29 cellular contexts compared by ENCODE assay signal in genomic region chr15:66820474-66821258, GRCh38.
DNase-seq lines count a peak whose midpoint lies in the region; ATAC-seq, FAIRE-seq and TF ChIP-seq lines count a peak whose summit lies in the region.
"Had no signal": no experiment of that assay in that cellular context is flagged by ENCODE, and none has a peak within 500 bp of the region (broad histone marks: within the 10 kb centered on the region; RNA-seq: fewer than 3 reads in every experiment).

No MANE protein-coding gene starts in this region.

- H3K27ac ChIP-seq in GM12878 (ENCODE audit: control insufficient read depth, insufficient read depth) (no peak overlapping the region), upper lobe of right lung (no peak overlapping the region)
- H3K27ac ChIP-seq: adrenal gland, body of pancreas, heart left ventricle, neutrophil, psoas muscle, thoracic aorta, vagina, VCaP had no signal

- POLR2A ChIA-PET in GM12878 (lab: Charles Lee): no interaction called here

- intact Hi-C loops in GM12878 (cut with micrococcal nuclease; ENCODE audit: unreplicated experiment): no loop called here
- intact Hi-C loops in upper lobe of right lung (cut with DNase I): no loop called here

- RAD21 ChIA-PET in GM12878 (lab: Charles Lee; ENCODE audit: unreplicated experiment): interaction anchor here (0.7 kb wide), 1 partner anchor 31 kb away, joined by 3 read pairs; no protein-coding TSS in a partner anchor

- no peaks in the 10 kb centered on the region for H3K79me2 ChIP-seq in GM12878 (ENCODE audit: control insufficient read depth, insufficient read depth, low read length)

- no peaks in the 10 kb centered on the region for H4K20me1 ChIP-seq in GM12878 (ENCODE audit: control insufficient read depth, insufficient read depth)

- TF ChIP-seq CTCF in GM12878 (IDR thresholded peaks at IDR 0.05 in 2 of 3, conservative IDR thresholded peaks at IDR 0.05 in 1 of 3; ENCODE audit: control insufficient read depth in 2 of 3, extremely low read depth in 1 of 3, insufficient read depth in 1 of 3, low read depth in 3 of 3, low read length in 3 of 3) (peak in 1 of 3 experiments; percentile 13; a peak in 1 of 6 replicates), upper lobe of right lung (IDR thresholded peaks at IDR 0.05) (no peak)

- in situ Hi-C loops in GM12878 (cut with MboI): no loop called here

- ATAC-seq in GM12878 (peak; percentile 37), upper lobe of right lung (no peak), HG02763 (IDR thresholded peaks at IDR 0.05; ENCODE audit: unreplicated experiment) (no peak), GM21515 (IDR thresholded peaks at IDR 0.05; ENCODE audit: unreplicated experiment) (no peak)
- ATAC-seq: body of pancreas, heart left ventricle, psoas muscle had no signal

- H3K9ac ChIP-seq in GM12878 (ENCODE audit: control insufficient read depth, insufficient read depth, low read length): no peak overlapping the region

- no peak for TF ChIP-seq RAD21 in GM12878 (IDR thresholded peaks at IDR 0.05; ENCODE audit: insufficient read depth, low read depth, low read length)

- no peaks in the 10 kb centered on the region for H3K4me1 ChIP-seq in GM12878 (ENCODE audit: control insufficient read depth, insufficient read depth, low read length)
- no peaks in the 10 kb centered on the region for H3K4me1 ChIP-seq in upper lobe of right lung
- H3K4me1 ChIP-seq: adrenal gland, body of pancreas, psoas muscle, vagina had no signal

- H3K4me2 ChIP-seq in GM12878 (ENCODE audit: control insufficient read depth, insufficient read depth): no peak overlapping the region

- SMC1A ChIA-PET in GM12878 (lab: Charles Lee; ENCODE audit: uncharacterized antibody, unreplicated experiment): no interaction called here

- H3K27me3 ChIP-seq in GM12878 (replicated peaks in 1 of 2; ENCODE audit: control insufficient read depth in 2 of 2, insufficient read depth in 2 of 2, low read length in 1 of 2) (no peaks in the 10 kb centered on the region), upper lobe of right lung (no peaks in the 10 kb centered on the region)
- H3K27me3 ChIP-seq: adrenal gland, body of pancreas, heart left ventricle, neutrophil, vagina had no signal

- BruUV-seq in GM12878 (replicated peaks; lab: Mats Ljungman, UMichigan): no TSS peak

- DNase-seq in activated effector memory CD4-positive, alpha-beta T cell treated with anti-CD3 and anti-CD28 coated beads, Interleukin-2, amount 50 U/mL, for 16 hours: peak; percentile 45
- DNase-seq in activated effector memory CD4-positive, alpha-beta T cell treated with Interleukin-2 at 50 U/mL for 16 hours: no peak
- DNase-seq in GM12878 (ENCODE audit: low read depth, low spot score) (no peak), mesenteric fat pad (ENCODE audit: low spot score) (peak; percentile 59), upper lobe of right lung (peak; percentile 61), NK-92 (lab: John Stamatoyannopoulos, UW; ENCODE audit: unreplicated experiment) (no peak)
- DNase-seq: activated CD4-positive, alpha-beta T cell treated with anti-CD3 and anti-CD28 coated beads for 4 hours; activated naive CD4-positive, alpha-beta T cell; activated T-cell treated with anti-CD3 and anti-CD28 coated beads, Interleukin-2, amount 50 U/mL, for 24 hours; adrenal gland; body of pancreas; COR-L47; DMS53; GDM1; heart left ventricle; Karpas-422; kidney glomerular epithelial cell; MV-4-11; psoas muscle; stimulated activated naive CD4-positive, alpha-beta T cell treated with Interleukin-2 at 50 U/mL for 16 hours had no signal

- H2AFZ ChIP-seq in GM12878 (ENCODE audit: control insufficient read depth, low read depth, low read length): no peak overlapping the region

- CTCF ChIA-PET in GM12878 (lab: Yijun Ruan, JAX): interaction anchor here (0.7 to 1.3 kb wide), 2 partner anchors 11 to 31 kb away, joined by 3 to 4 read pairs; no protein-coding TSS in a partner anchor

- H3K4me3 ChIP-seq in GM12878 (no peak overlapping the region), upper lobe of right lung (no peak overlapping the region)
- H3K4me3 ChIP-seq: adrenal gland, body of pancreas, heart left ventricle, lung, psoas muscle, thoracic aorta, vagina had no signal

- no peak for FAIRE-seq in GM12878 (lab: Jason Lieb, UNC)
- FAIRE-seq: A204.1, endothelial cell of umbilical vein had no signal

- 23% methylated on average over 5 of the region's 5 CpGs for WGBS in GM12878 (ENCODE audit: insufficient coverage, insufficient replicate concordance, low lambda C conversion rate, missing lambda C conversion rate)

- TF ChIP-seq POLR2A in GM12878 (IDR thresholded peaks at IDR 0.05; ENCODE audit: low read depth, low read length): no peak

- H3K36me3 ChIP-seq in GM12878 (ENCODE audit: control insufficient read depth in 2 of 2, insufficient read depth in 2 of 2, low read length in 1 of 2) (no peaks in the 10 kb centered on the region), upper lobe of right lung (no peaks in the 10 kb centered on the region)
- H3K36me3 ChIP-seq: adrenal gland, heart left ventricle, neutrophil, thoracic aorta, vagina had no signal

- H3K9me3 ChIP-seq in GM12878 (replicated peaks; ENCODE audit: control insufficient read depth, insufficient read depth, low read length): no peaks in the 10 kb centered on the region
- H3K9me3 ChIP-seq in upper lobe of right lung: no peaks in the 10 kb centered on the region
- H3K9me3 ChIP-seq: adrenal gland, body of pancreas, heart left ventricle, neutrophil, psoas muscle, thoracic aorta, vagina had no signal

- no peak for TF ChIP-seq EP300 in GM12878 (IDR thresholded peaks at IDR 0.05; ENCODE audit: borderline replicate concordance in 1 of 2, control insufficient read depth in 1 of 2, low read depth in 2 of 2, low read length in 2 of 2)

TF ChIP-seq in GM12878, 131 proteins besides CTCF, POLR2A, EP300 and RAD21 (continues in another document):
- no peak for TF ChIP-seq CUX1 (IDR thresholded peaks at IDR 0.05; ENCODE audit: insufficient replicate concordance, low read depth, low read length)
- TF ChIP-seq POU2F2 (IDR thresholded peaks at IDR 0.05; ENCODE audit: borderline replicate concordance, low read depth, low read length): no peak
- TF ChIP-seq STAT1 (conservative IDR thresholded peaks at IDR 0.05): no peak
- no peak for TF ChIP-seq NBN (IDR thresholded peaks at IDR 0.05)
- TF ChIP-seq SREBF1 (IDR thresholded peaks at IDR 0.05; ENCODE audit: low read length): no peak
- no peak for TF ChIP-seq EZH2 (IDR thresholded peaks at IDR 0.05; ENCODE audit: borderline replicate concordance, control insufficient read depth, low read depth, low read length)
- no peak for TF ChIP-seq SIX5 (IDR thresholded peaks at IDR 0.05; ENCODE audit: low read depth, low read length, severe bottlenecking)
- TF ChIP-seq CHD2 (IDR thresholded peaks at IDR 0.05; ENCODE audit: borderline replicate concordance, low read depth, low read length): no peak
- TF ChIP-seq, protein P1, sequence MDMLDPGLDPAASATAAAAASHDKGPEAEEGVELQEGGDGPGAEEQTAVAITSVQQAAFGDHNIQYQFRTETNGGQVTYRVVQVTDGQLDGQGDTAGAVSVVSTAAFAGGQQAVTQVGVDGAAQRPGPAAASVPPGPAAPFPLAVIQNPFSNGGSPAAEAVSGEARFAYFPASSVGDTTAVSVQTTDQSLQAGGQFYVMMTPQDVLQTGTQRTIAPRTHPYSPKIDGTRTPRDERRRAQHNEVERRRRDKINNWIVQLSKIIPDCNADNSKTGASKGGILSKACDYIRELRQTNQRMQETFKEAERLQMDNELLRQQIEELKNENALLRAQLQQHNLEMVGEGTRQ (IDR thresholded peaks at IDR 0.05; ENCODE audit: borderline replicate concordance, low read depth, low read length): no peak
- no peak for TF ChIP-seq ZNF24 (IDR thresholded peaks at IDR 0.05)
- TF ChIP-seq GATAD2B (conservative IDR thresholded peaks at IDR 0.05; ENCODE audit: low read depth): no peak
- no peak for TF ChIP-seq ZBED1 (IDR thresholded peaks at IDR 0.05; ENCODE audit: borderline replicate concordance)
- no peak for TF ChIP-seq TBL1XR1 (IDR thresholded peaks at IDR 0.05; ENCODE audit: low read depth, low read length)

Comparison
In these comparisons a context has a peak if more than half of its experiments do, and no peak if none do; other contexts are left out.
1. DNase-seq: peak in activated effector memory CD4-positive, alpha-beta T cell treated with anti-CD3 and anti-CD28 coated beads, Interleukin-2, amount 50 U/mL, for 16 hours (single experiment), mesenteric fat pad (single experiment) and upper lobe of right lung (single experiment); none in activated effector memory CD4-positive, alpha-beta T cell treated with Interleukin-2 at 50 U/mL for 16 hours (single experiment), GM12878 (single experiment) and NK-92 (single experiment).